In genomic region chr4:1589098-1589497, GRCh38 we compare ENCODE assay signal across 32 cellular contexts.
"Had no signal": no experiment of that assay in that cellular context is flagged by ENCODE, and none has a peak within 500 bp of the region (broad histone marks: within the 10 kb centered on the region; RNA-seq: fewer than 3 reads in every experiment).

No MANE protein-coding gene starts in this region.

- H3K36me3 ChIP-seq: adrenal gland, ascending aorta, brain microvascular endothelial cell, breast epithelium, cardiac muscle cell had no signal

- H3K27me3 ChIP-seq: adrenal gland, ascending aorta, body of pancreas, cardiac muscle cell had no signal

- DNase-seq: activated effector memory CD4-positive, alpha-beta T cell treated with anti-CD3 and anti-CD28 coated beads, Interleukin-2, amount 50 U/mL, for 16 hours; activated effector memory CD4-positive, alpha-beta T cell treated with Interleukin-2 at 50 U/mL for 16 hours; activated gamma-delta T cell; activated gamma-delta T cell treated with Interleukin-2 at 50 U/mL for 16 hours; activated naive CD4-positive, alpha-beta T cell; activated naive CD4-positive, alpha-beta T cell treated with anti-CD3 and anti-CD28 coated beads for 36 hours; activated naive CD4-positive, alpha-beta T cell treated with anti-CD3 and anti-CD28 coated beads, Interleukin-2, amount 10 ng/mL, durations not matched to agents 7 days and 5 days; activated naive CD4-positive, alpha-beta T cell treated with anti-CD3 and anti-CD28 coated beads, Interleukin-2, amount 50 U/mL, for 16 hours; activated naive CD4-positive, alpha-beta T cell treated with Interleukin-2 at 50 U/mL for 16 hours; activated naive CD8-positive, alpha-beta T cell treated with anti-CD3 and anti-CD28 coated beads for 36 hours; activated naive CD8-positive, alpha-beta T cell treated with anti-CD3 and anti-CD28 coated beads, Interleukin-2, amount 10 ng/mL, durations not matched to agents 7 days and 5 days; activated naive CD8-positive, alpha-beta T cell treated with anti-CD3 and anti-CD28 coated beads, Interleukin-2, amount 50 U/mL, for 24 hours; activated T-cell treated with anti-CD3 and anti-CD28 coated beads, Interleukin-2, amount 50 U/mL, for 24 hours; activated T-cell treated with anti-CD3 and anti-CD28 coated beads, Interleukin-2, amount 50 U/mL, for 4 hours; activated T-cell treated with anti-CD3 and anti-CD28 coated beads, Interleukin-2, amount 50 U/mL, for 48 hours; activated T-cell treated with anti-CD3 and anti-CD28 coated beads, Interleukin-2, amount 50 U/mL, for 72 hours; adrenal gland; amniotic stem cell; amygdala; anterior cingulate cortex; body of pancreas; brain microvascular endothelial cell; caudate nucleus; central memory CD4-positive, alpha-beta T cell; cerebellar nuclear complex had no signal

- ATAC-seq: activated naive CD4-positive, alpha-beta T cell treated with anti-CD3 and anti-CD28 coated beads, Interleukin-2, amount 50 U/mL, for 72 hours; activated naive CD8-positive, alpha-beta T cell treated with anti-CD3 and anti-CD28 coated beads, Interleukin-2, amount 50 U/mL, for 24 hours; activated T-cell treated with anti-CD3 and anti-CD28 coated beads, Interleukin-2, amount 50 U/mL, for 4 hours; activated T-cell treated with anti-CD3 and anti-CD28 coated beads, Interleukin-2, amount 50 U/mL, for 72 hours; activated T-helper 17 cell treated with anti-CD3 and anti-CD28 coated beads, Interleukin-2, amount 50 U/mL, for 72 hours; body of pancreas had no signal

- H3K4me3 ChIP-seq: adrenal gland, ascending aorta, breast epithelium, cardiac muscle cell had no signal

- H3K4me1 ChIP-seq: adrenal gland, ascending aorta, body of pancreas, breast epithelium had no signal

- H3K27ac ChIP-seq: adrenal gland, ascending aorta, body of pancreas, brain microvascular endothelial cell, breast epithelium, cardiac muscle cell had no signal

- FAIRE-seq: astrocyte, bronchial epithelial cell had no signal
